3 cellular contexts compared by ENCODE assay signal in genomic region chr12:102806592-102806991, GRCh38.
TF ChIP-seq lines count a peak whose summit lies in the region.

No MANE protein-coding gene starts in this region.

TF ChIP-seq in SK-N-SH, 30 proteins besides CTCF, POLR2A, EP300 and RAD21 (continued from another document):
- peak; percentile 89 for TF ChIP-seq REST (IDR thresholded peaks at IDR 0.05; ENCODE audit: low read depth, low read length)

TF ChIP-seq in Ishikawa, 13 proteins besides CTCF, POLR2A, EP300 and RAD21 (continued from another document):
- TF ChIP-seq REST (IDR thresholded peaks at IDR 0.05; ENCODE audit: low read depth): peak; percentile 70
- TF ChIP-seq CEBPB (IDR thresholded peaks at IDR 0.05): no peak
- TF ChIP-seq TCF12 (IDR thresholded peaks at IDR 0.05; ENCODE audit: low read depth): no peak
- no peak for TF ChIP-seq ZBTB7A (IDR thresholded peaks at IDR 0.05; ENCODE audit: low read depth)
- no peak for TF ChIP-seq MAX (IDR thresholded peaks at IDR 0.05)
- no peak for TF ChIP-seq FOXM1 (IDR thresholded peaks at IDR 0.05; ENCODE audit: borderline replicate concordance, low read depth)
- TF ChIP-seq USF1 (IDR thresholded peaks at IDR 0.05): no peak
TF ChIP-seq in Ishikawa: peak in this region for 1.

TF ChIP-seq in H1, 55 proteins besides CTCF, POLR2A, EP300 and RAD21 (continued from another document):
- TF ChIP-seq CHD7 (IDR thresholded peaks at IDR 0.05; ENCODE audit: insufficient replicate concordance, low read length) (no peak), TEAD4 (IDR thresholded peaks at IDR 0.05; ENCODE audit: low read depth, low read length) (0 out of 2 replicates have a peak, but pooled peaks have one; percentile 48)
